ENCODE assay signal across 11 cellular contexts in the genomic region with DNA sequence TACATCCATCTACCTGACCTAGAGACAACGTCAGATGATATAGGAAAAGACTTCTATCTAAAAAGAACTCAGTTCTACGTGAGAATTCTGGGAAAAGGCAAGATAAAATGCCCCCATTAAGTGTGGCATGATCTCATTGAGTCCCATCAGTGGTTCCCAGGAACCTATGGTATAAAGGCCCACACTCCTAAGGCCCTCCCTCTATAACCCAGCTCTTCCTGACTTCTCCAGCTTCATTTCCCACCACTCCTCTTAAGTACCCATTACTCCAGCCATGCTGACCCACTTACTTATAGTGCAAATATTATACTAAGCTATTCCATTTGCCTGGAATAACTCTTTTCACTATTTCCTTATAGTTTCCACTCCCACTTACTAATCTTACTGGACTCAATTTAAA.
"Had no signal": no experiment of that assay in that cellular context is flagged by ENCODE, and none has a peak within 500 bp of the region (broad histone marks: within the 10 kb centered on the region; RNA-seq: fewer than 3 reads in every experiment).

No MANE protein-coding gene starts in this region.

- DNase-seq: activated B cell treated with CpG ODN at 0.5 μM for 24 hours; activated CD4-positive, alpha-beta T cell treated with anti-CD3 and anti-CD28 coated beads for 4 hours; activated CD8-positive, alpha-beta T cell treated with anti-CD3 and anti-CD28 coated beads for 36 hours; activated naive CD4-positive, alpha-beta T cell treated with anti-CD3 and anti-CD28 coated beads for 36 hours; activated T-cell treated with anti-CD3 and anti-CD28 coated beads, Interleukin-2, amount 50 U/mL, for 4 hours; effector memory CD8-positive, alpha-beta T cell; naive B cell; right cardiac atrium; transverse colon had no signal

- H3K4me3 ChIP-seq: body of pancreas, skin epidermis, transverse colon had no signal

- H3K36me3 ChIP-seq: transverse colon had no signal

- H3K4me1 ChIP-seq: transverse colon had no signal

- H3K9me3 ChIP-seq: body of pancreas, transverse colon had no signal

- ATAC-seq: activated CD8-positive, alpha-beta T cell treated with anti-CD3 and anti-CD28 coated beads for 36 hours; activated T-cell treated with anti-CD3 and anti-CD28 coated beads, Interleukin-2, amount 50 U/mL, for 4 hours; body of pancreas; effector memory CD8-positive, alpha-beta T cell; right cardiac atrium had no signal

- H3K27ac ChIP-seq: body of pancreas, transverse colon had no signal

- H3K27me3 ChIP-seq: body of pancreas, transverse colon had no signal
